Comparison of ENCODE assay signal across 11 cellular contexts in the genomic region with DNA sequence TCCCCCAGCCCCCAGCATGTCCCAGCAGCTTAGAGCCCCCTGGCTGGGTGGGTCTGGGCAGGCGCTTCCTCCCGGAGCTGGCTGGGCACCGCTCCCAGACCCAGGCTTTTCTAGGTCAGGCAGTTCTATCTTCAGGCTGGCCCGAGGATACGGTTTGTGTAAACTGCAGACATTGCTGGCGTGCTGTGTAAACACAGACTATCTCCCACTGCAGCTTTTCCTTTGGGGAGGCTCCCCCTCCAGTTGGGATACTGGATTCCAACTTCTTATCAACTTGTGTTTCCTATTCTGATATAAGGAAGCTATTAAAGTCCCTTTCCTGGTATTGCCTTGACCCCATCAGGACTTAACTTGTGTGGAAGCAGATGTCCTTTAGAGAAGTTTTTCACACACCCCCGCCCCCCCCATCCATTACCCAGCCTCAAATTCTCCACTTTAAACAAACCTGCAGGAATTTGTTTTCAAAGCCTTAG. TPM values are rescaled to one million over a fixed set of nuclear protein-coding genes. Genes with fewer than 3 reads are reported as not detected.
DNase-seq lines count a peak whose midpoint lies in the region; ATAC-seq and TF ChIP-seq lines count a peak whose summit lies in the region.
"Had no signal": no experiment of that assay in that cellular context is flagged by ENCODE, and none has a peak within 500 bp of the region (broad histone marks: within the 10 kb centered on the region; RNA-seq: fewer than 3 reads in every experiment).

No MANE protein-coding gene starts in this region.

- H3K4me3 ChIP-seq in SJCRH30 = peak overlapping the region; percentile 31; the same call in 1 of the 2 replicates
- H3K4me3 ChIP-seq in fibroblast of pulmonary artery (replicated peaks; ENCODE audit: low read depth, low read length) = no peak overlapping the region
- H3K4me3 ChIP-seq in thyroid gland (replicated peaks in 1 of 3) = no peak overlapping the region

- no peaks in the 10 kb centered on the region for H3K27me3 Mint-ChIP-seq in effector memory CD8-positive, alpha-beta T cell
- H3K27me3 Mint-ChIP-seq in activated CD4-positive, alpha-beta T cell treated with anti-CD3 and anti-CD28 coated beads, Interleukin-2, amount 10 ng/mL, durations not matched to agents 24 days and 14 days = peaks cover 9% of the 10 kb centered on the region

- no peak overlapping the region for H3K27ac Mint-ChIP-seq in effector memory CD8-positive, alpha-beta T cell
- H3K27ac Mint-ChIP-seq in activated CD4-positive, alpha-beta T cell treated with anti-CD3 and anti-CD28 coated beads, Interleukin-2, amount 10 ng/mL, durations not matched to agents 24 days and 14 days = no peak overlapping the region
- H3K27ac Mint-ChIP-seq: activated T-helper 1 cell treated with anti-CD3 and anti-CD28 coated beads, Interleukin-12 subunit alpha, Interleukin-12 subunit beta, Interleukin-2, Interleukin-4 antibody, amounts not matched to agents 30 ng/mL and 10 ng/mL and 1 ng/mL, durations not matched to agents 14 hours and 24 hours and 36 hours; T-helper 2 cell treated with Interferon-gamma antibody and Interleukin-4, amounts not matched to agents 5 μg/mL and 100 μg/mL, for 36 hours had no signal

- no peaks in the 10 kb centered on the region for H3K9me3 Mint-ChIP-seq in effector memory CD8-positive, alpha-beta T cell
- no peaks in the 10 kb centered on the region for H3K9me3 Mint-ChIP-seq in activated CD4-positive, alpha-beta T cell treated with anti-CD3 and anti-CD28 coated beads, Interleukin-2, amount 10 ng/mL, durations not matched to agents 24 days and 14 days
- H3K9me3 Mint-ChIP-seq: activated T-helper 1 cell treated with anti-CD3 and anti-CD28 coated beads, Interleukin-12 subunit alpha, Interleukin-12 subunit beta, Interleukin-2, Interleukin-4 antibody, amounts not matched to agents 30 ng/mL and 10 ng/mL and 1 ng/mL, durations not matched to agents 14 hours and 24 hours and 36 hours; T-helper 2 cell treated with Interferon-gamma antibody and Interleukin-4, amounts not matched to agents 5 μg/mL and 100 μg/mL, for 36 hours had no signal

- H3K36me3 ChIP-seq in SJCRH30 (no peaks in the 10 kb centered on the region), thyroid gland (no peaks in the 10 kb centered on the region)

- DNase-seq in SJCRH30 (peak; percentile 23 to 35), fibroblast of pulmonary artery (ENCODE audit: low read depth) (peak; percentile 57), midbrain (lab: John Stamatoyannopoulos, UW) (peak; percentile 39), thyroid gland (peak; percentile 77 to 82), GDM1 (lab: John Stamatoyannopoulos, UW) (no peak)
- DNase-seq in effector memory CD8-positive, alpha-beta T cell = no peak
- no peak for DNase-seq in activated CD4-positive, alpha-beta T cell treated with anti-CD3 and anti-CD28 coated beads, Interleukin-2, amount 10 ng/mL, durations not matched to agents 24 days and 14 days
- DNase-seq: DND-41, NCI-H774 had no signal

- 3 to 19% methylated on average over 5 to 6 of the region's 7 CpGs for WGBS in thyroid gland, 2 donors

- intact Hi-C loops in thyroid gland (cut with DNase I) = no loop called here
- intact Hi-C loops in activated CD4-positive, alpha-beta T cell treated with anti-CD3 and anti-CD28 coated beads, Interleukin-2, amount 10 ng/mL, durations not matched to agents 24 days and 14 days (cut with micrococcal nuclease) = no loop called here

- no peaks in the 10 kb centered on the region for H3K4me1 ChIP-seq in SJCRH30
- H3K4me1 ChIP-seq in thyroid gland = peaks cover 14 to 17% of the 10 kb centered on the region in 2 donors

- TF ChIP-seq POLR2A in thyroid gland (IDR thresholded peaks at IDR 0.05) = no peak

- peaks cover 3% of the 10 kb centered on the region for H3K36me3 Mint-ChIP-seq in effector memory CD8-positive, alpha-beta T cell (ENCODE audit: insufficient read depth)
- H3K36me3 Mint-ChIP-seq in activated CD4-positive, alpha-beta T cell treated with anti-CD3 and anti-CD28 coated beads, Interleukin-2, amount 10 ng/mL, durations not matched to agents 24 days and 14 days (ENCODE audit: low read depth) = no peaks in the 10 kb centered on the region

- no peak for ATAC-seq in effector memory CD8-positive, alpha-beta T cell (replicated peaks)

- H3K27ac ChIP-seq in SJCRH30 (no peak overlapping the region), thyroid gland (peak overlapping the region; percentile 27 to 59 (median 57))

- no peak overlapping the region for H3K4me3 Mint-ChIP-seq in effector memory CD8-positive, alpha-beta T cell
- no peak overlapping the region for H3K4me3 Mint-ChIP-seq in activated CD4-positive, alpha-beta T cell treated with anti-CD3 and anti-CD28 coated beads, Interleukin-2, amount 10 ng/mL, durations not matched to agents 24 days and 14 days
- H3K4me3 Mint-ChIP-seq: activated T-helper 1 cell treated with anti-CD3 and anti-CD28 coated beads, Interleukin-12 subunit alpha, Interleukin-12 subunit beta, Interleukin-2, Interleukin-4 antibody, amounts not matched to agents 30 ng/mL and 10 ng/mL and 1 ng/mL, durations not matched to agents 14 hours and 24 hours and 36 hours; T-helper 2 cell treated with Interferon-gamma antibody and Interleukin-4, amounts not matched to agents 5 μg/mL and 100 μg/mL, for 36 hours had no signal

- TF ChIP-seq CTCF in fibroblast of pulmonary artery (IDR thresholded peaks at IDR 0.05; ENCODE audit: low read length, missing control alignments) (peak; percentile 1), thyroid gland (IDR thresholded peaks at IDR 0.05) (peak in 1 of 6 experiments; percentile 8)

- H3K27me3 ChIP-seq in SJCRH30 (no peaks in the 10 kb centered on the region), thyroid gland (no peaks in the 10 kb centered on the region)

- no peaks in the 10 kb centered on the region for H3K4me1 Mint-ChIP-seq in effector memory CD8-positive, alpha-beta T cell (ENCODE audit: low read depth in 2 of 2)
- peaks cover 3% of the 10 kb centered on the region for H3K4me1 Mint-ChIP-seq in activated CD4-positive, alpha-beta T cell treated with anti-CD3 and anti-CD28 coated beads, Interleukin-2, amount 10 ng/mL, durations not matched to agents 24 days and 14 days

- no peaks in the 10 kb centered on the region for H3K9me3 ChIP-seq in SJCRH30 (replicated peaks)
- H3K9me3 ChIP-seq in thyroid gland = no peaks in the 10 kb centered on the region

RNA-seq across cellular contexts. Expression of gene GNA13, which starts 18.3 kb away (rescaled TPM):
- 39.6 and 41.1 TPM in 2 replicates for total RNA-seq in SJCRH30 (2014; rRNA removed; shearing (Covaris generic))
- 10 to 100 TPM; 39.4 to 59.4 (median 49.9) TPM for total RNA-seq in thyroid gland
- 51.1 and 52.3 TPM in 2 replicates for total RNA-seq in activated CD4-positive, alpha-beta T cell treated with anti-CD3 and anti-CD28 coated beads, Interleukin-2, amount 10 ng/mL, durations not matched to agents 24 days and 14 days

Comparison
In these comparisons a context has a peak if more than half of its experiments do, and no peak if none do; other contexts are left out.
1. DNase-seq: peak in SJCRH30 (2 of 2), fibroblast of pulmonary artery (single experiment), midbrain (single experiment) and thyroid gland (2 of 2); none in effector memory CD8-positive, alpha-beta T cell (0 of 3), activated CD4-positive, alpha-beta T cell treated with anti-CD3 and anti-CD28 coated beads, Interleukin-2, amount 10 ng/mL, durations not matched to agents 24 days and 14 days (single experiment) and GDM1 (single experiment).